13 cellular contexts compared by ENCODE assay signal in the genomic region with DNA sequence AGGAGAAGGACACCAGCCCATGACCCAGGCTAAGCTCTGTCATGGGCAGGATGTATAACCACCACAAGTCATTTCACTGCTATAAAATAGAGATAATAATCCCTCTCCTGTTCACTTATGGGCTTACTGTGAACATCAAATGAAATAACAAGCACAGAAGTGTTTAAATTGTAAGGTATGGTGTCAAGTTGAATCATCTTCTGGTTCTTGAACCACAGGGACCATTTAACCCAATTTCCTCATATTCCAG. TPM values are rescaled to one million over a fixed set of nuclear protein-coding genes. Genes with fewer than 3 reads are reported as not detected.
DNase-seq lines count a peak whose midpoint lies in the region; ATAC-seq, FAIRE-seq and TF ChIP-seq lines count a peak whose summit lies in the region.
"Had no signal": no experiment of that assay in that cellular context is flagged by ENCODE, and none has a peak within 500 bp of the region (broad histone marks: within the 10 kb centered on the region; RNA-seq: fewer than 3 reads in every experiment).

No MANE protein-coding gene starts in this region.

- CTCF ChIA-PET in A549 (lab: Yijun Ruan, JAX): interaction anchor here (0.6 to 2.6 kb wide), 4 partner anchors 10 to 658 kb away, joined by 3 to 7 read pairs (median 4); no protein-coding TSS in a partner anchor
- CTCF ChIA-PET in CD8-positive, alpha-beta T cell (lab: Charles Lee): interaction anchor here (1.4 kb wide), 1 partner anchor 44 kb away, joined by 4 read pairs; a partner anchor contains a TSS

- H3K4me3 Mint-ChIP-seq in CD8-positive, alpha-beta T cell: no peak overlapping the region
- no peak overlapping the region for H3K4me3 Mint-ChIP-seq in T-helper 2 cell treated with Interferon-gamma antibody and Interleukin-4, amounts not matched to agents 5 μg/mL and 100 μg/mL, for 36 hours
- peak overlapping the region; percentile 36 to 57 (median 52) for H3K4me3 Mint-ChIP-seq in immature natural killer cell
- H3K4me3 Mint-ChIP-seq: activated naive CD4-positive, alpha-beta T cell treated with anti-CD3 and anti-CD28 coated beads, Interleukin-2, amount 50 U/mL, for 24 hours had no signal

- H3K9me3 ChIP-seq in A549: no peaks in the 10 kb centered on the region
- H3K9me3 ChIP-seq in CD8-positive, alpha-beta T cell (ENCODE audit: low read length): no peaks in the 10 kb centered on the region
- H3K9me3 ChIP-seq: gastrocnemius medialis, thoracic aorta had no signal

- H3K4me3 ChIP-seq in A549: no peak overlapping the region
- H3K4me3 ChIP-seq in CD8-positive, alpha-beta T cell (ENCODE audit: low read depth, low read length): no peak overlapping the region
- H3K4me3 ChIP-seq: gastrocnemius medialis, neural progenitor cell had no signal

- no peaks in the 10 kb centered on the region for H3K36me3 ChIP-seq in CD8-positive, alpha-beta T cell (ENCODE audit: insufficient read depth, low read length)
- H3K36me3 ChIP-seq: gastrocnemius medialis, neural progenitor cell, thoracic aorta had no signal

- H3K9me3 Mint-ChIP-seq in CD8-positive, alpha-beta T cell: no peaks in the 10 kb centered on the region
- no peaks in the 10 kb centered on the region for H3K9me3 Mint-ChIP-seq in T-helper 2 cell treated with Interferon-gamma antibody and Interleukin-4, amounts not matched to agents 5 μg/mL and 100 μg/mL, for 36 hours
- peaks cover 0 to 3% (median 0%) of the 10 kb centered on the region in 6 donors for H3K9me3 Mint-ChIP-seq in immature natural killer cell
- H3K9me3 Mint-ChIP-seq: activated naive CD4-positive, alpha-beta T cell treated with anti-CD3 and anti-CD28 coated beads, Interleukin-2, amount 50 U/mL, for 24 hours; neural progenitor cell had no signal

- H3K27me3 Mint-ChIP-seq in CD8-positive, alpha-beta T cell (ENCODE audit: low read depth): peaks cover 2% of the 10 kb centered on the region
- peaks cover 63% of the 10 kb centered on the region for H3K27me3 Mint-ChIP-seq in T-helper 2 cell treated with Interferon-gamma antibody and Interleukin-4, amounts not matched to agents 5 μg/mL and 100 μg/mL, for 36 hours (ENCODE audit: low read depth)
- H3K27me3 Mint-ChIP-seq in immature natural killer cell (ENCODE audit: low read depth in 3 of 3): peaks cover 13 to 43% (median 28%) of the 10 kb centered on the region in 3 donors
- H3K27me3 Mint-ChIP-seq: activated naive CD4-positive, alpha-beta T cell treated with anti-CD3 and anti-CD28 coated beads, Interleukin-2, amount 50 U/mL, for 24 hours had no signal

- no peak for FAIRE-seq in A549 (lab: Jason Lieb, UNC)

- TF ChIP-seq POLR2A in A549 (IDR thresholded peaks at IDR 0.05; ENCODE audit: low read length): no peak

- intact Hi-C loops in CD8-positive, alpha-beta T cell (cut with DNase I, micrococcal nuclease): no loop called here
- intact Hi-C loops in left colon (cut with DNase I, micrococcal nuclease): no loop called here

- H3K27ac ChIP-seq in A549: 0 out of 6 replicates have a peak overlapping the region, but pooled peaks of 1 of the 2 experiments have one; percentile 63
- no peak overlapping the region for H3K27ac ChIP-seq in CD8-positive, alpha-beta T cell (ENCODE audit: low read depth, low read length)
- H3K27ac ChIP-seq: gastrocnemius medialis, neural progenitor cell, thoracic aorta had no signal

- H3K27me3 ChIP-seq in CD8-positive, alpha-beta T cell (ENCODE audit: insufficient read depth, low read length): no peaks in the 10 kb centered on the region
- H3K27me3 ChIP-seq: gastrocnemius medialis, neural progenitor cell had no signal

- peak overlapping the region; percentile 9; the same call in 2 of the 3 replicates for H3K4me2 ChIP-seq in A549
- H3K4me2 ChIP-seq: neural progenitor cell had no signal

- ATAC-seq in A549: peak in 1 of 2 experiments; percentile 14; a peak in 2 of 6 replicates
- ATAC-seq in CD8-positive, alpha-beta T cell: peak; percentile 23
- ATAC-seq in GM21529 (IDR thresholded peaks at IDR 0.05; ENCODE audit: unreplicated experiment): no peak
- ATAC-seq in left colon: no peak

- H3K36me3 Mint-ChIP-seq in CD8-positive, alpha-beta T cell: no peaks in the 10 kb centered on the region
- no peaks in the 10 kb centered on the region for H3K36me3 Mint-ChIP-seq in T-helper 2 cell treated with Interferon-gamma antibody and Interleukin-4, amounts not matched to agents 5 μg/mL and 100 μg/mL, for 36 hours (ENCODE audit: low read depth)
- peaks cover 0 to 5% (median 3%) of the 10 kb centered on the region in 3 donors for H3K36me3 Mint-ChIP-seq in immature natural killer cell
- H3K36me3 Mint-ChIP-seq: activated naive CD4-positive, alpha-beta T cell treated with anti-CD3 and anti-CD28 coated beads, Interleukin-2, amount 50 U/mL, for 24 hours; neural progenitor cell had no signal

- no peak for TF ChIP-seq EP300 in A549 (IDR thresholded peaks at IDR 0.05)

- POLR2A ChIA-PET in A549 (lab: Yijun Ruan, JAX): no interaction called here
- POLR2A ChIA-PET in CD8-positive, alpha-beta T cell (lab: Charles Lee): interaction anchor here (1.7 kb wide), 1 partner anchor 9 kb away, joined by 3 read pairs; no protein-coding TSS in a partner anchor

- H3K4me1 ChIP-seq in A549: peaks cover 30% of the 10 kb centered on the region
- peaks cover 21% of the 10 kb centered on the region for H3K4me1 ChIP-seq in CD8-positive, alpha-beta T cell (ENCODE audit: insufficient read depth, low read length)

- no peak for TF ChIP-seq RAD21 in A549 (conservative IDR thresholded peaks at IDR 0.05 in 1 of 2, IDR thresholded peaks at IDR 0.05 in 1 of 2)

- DNase-seq in A549 (ENCODE audit: low read depth in 1 of 2, low spot score in 1 of 2): no peak
- DNase-seq in CD8-positive, alpha-beta T cell: no peak
- DNase-seq in T-helper 2 cell treated with Interferon-gamma antibody and Interleukin-4, amounts not matched to agents 5 μg/mL and 100 μg/mL, for 36 hours (ENCODE audit: low spot score): peak; percentile 23
- peak in 2 of 3 donors; percentile 23 to 33 for DNase-seq in immature natural killer cell
- DNase-seq in left colon: no peak
- DNase-seq in stimulated activated CD4-positive, alpha-beta T cell treated with anti-CD3 and anti-CD28 coated beads, Interleukin-12 subunit alpha, Interleukin-12 subunit beta, amount 100 ng/mL, for 4 hours: no peak
- DNase-seq in SKM-1 (lab: John Stamatoyannopoulos, UW; ENCODE audit: unreplicated experiment): no peak
- DNase-seq: gastrocnemius medialis, MM.1S had no signal

- H3K27ac Mint-ChIP-seq in CD8-positive, alpha-beta T cell: no peak overlapping the region
- no peak overlapping the region for H3K27ac Mint-ChIP-seq in T-helper 2 cell treated with Interferon-gamma antibody and Interleukin-4, amounts not matched to agents 5 μg/mL and 100 μg/mL, for 36 hours
- H3K27ac Mint-ChIP-seq in immature natural killer cell: peak overlapping the region in 1 of 6 donors; percentile 27
- H3K27ac Mint-ChIP-seq: activated naive CD4-positive, alpha-beta T cell treated with anti-CD3 and anti-CD28 coated beads, Interleukin-2, amount 50 U/mL, for 24 hours had no signal

- H3K4me1 Mint-ChIP-seq in CD8-positive, alpha-beta T cell (ENCODE audit: low read depth): peaks cover 28% of the 10 kb centered on the region
- H3K4me1 Mint-ChIP-seq in T-helper 2 cell treated with Interferon-gamma antibody and Interleukin-4, amounts not matched to agents 5 μg/mL and 100 μg/mL, for 36 hours (ENCODE audit: low read depth): peaks cover 30% of the 10 kb centered on the region
- peaks cover 25 to 27% of the 10 kb centered on the region in 2 donors for H3K4me1 Mint-ChIP-seq in immature natural killer cell

- no peak for TF ChIP-seq CTCF in A549 (IDR thresholded peaks at IDR 0.05)
- no peak for TF ChIP-seq CTCF in CD8-positive, alpha-beta T cell (IDR thresholded peaks at IDR 0.05)

TF ChIP-seq in A549, 52 proteins besides CTCF, POLR2A, EP300 and RAD21 (continues in another document):
- TF ChIP-seq CHD4 (IDR thresholded peaks at IDR 0.05; ENCODE audit: borderline replicate concordance) (no peak), HDAC2 (IDR thresholded peaks at IDR 0.05) (no peak), TP53 (CRISPR knock-in tag; IDR thresholded peaks at IDR 0.05) (no peak), JUN (IDR thresholded peaks at IDR 0.05) (no peak), PHF8 (IDR thresholded peaks at IDR 0.05; ENCODE audit: borderline replicate concordance, low read depth) (no peak), EHMT2 (IDR thresholded peaks at IDR 0.05; ENCODE audit: low read depth) (no peak), HOXA7 (CRISPR knock-in tag; IDR thresholded peaks at IDR 0.05) (no peak), ESRRA (IDR thresholded peaks at IDR 0.05; ENCODE audit: borderline replicate concordance, low read length) (no peak), FOSL2 (IDR thresholded peaks at IDR 0.05) (no peak), FOSL2 (CRISPR knock-in tag; IDR thresholded peaks at IDR 0.05) (no peak), POLR2AphosphoS2 (conservative IDR thresholded peaks at IDR 0.05; ENCODE audit: low read length) (no peak)
- TF ChIP-seq, protein P1, sequence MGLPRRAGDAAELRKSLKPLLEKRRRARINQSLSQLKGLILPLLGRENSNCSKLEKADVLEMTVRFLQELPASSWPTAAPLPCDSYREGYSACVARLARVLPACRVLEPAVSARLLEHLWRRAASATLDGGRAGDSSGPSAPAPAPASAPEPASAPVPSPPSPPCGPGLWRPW (IDR thresholded peaks at IDR 0.05): no peak

RNA-seq across cellular contexts. Expression of a gene that starts 44.3 kb away (rescaled TPM):
- 4.6 and 6.6 TPM in 2 replicates for polyA plus RNA-seq in A549 (2011; rRNA removed)
- polyA plus RNA-seq in A549 (2012; cell fraction: cytosol; rRNA removed): 6.7 and 9.5 TPM in 2 replicates
- polyA plus RNA-seq in A549 (2012; cell fraction: nucleus; rRNA removed): 17.4 and 28.4 TPM in 2 replicates
- polyA plus RNA-seq in A549 (2017; fragmentation: RNase III; extraction: RNeasy Plus Mini Kit Qiagen cat#74134 plus additional on column Dnase treatment): 5.3 to 5.7 TPM (median 5.5 TPM) in 3 replicates
- 11.0 and 13.6 TPM in 2 replicates for polyA minus RNA-seq in A549 (2011; rRNA and poly(A)+ RNA removed)
- total RNA-seq in CD8-positive, alpha-beta T cell: 100 to 1,000 TPM; 198 to 201 TPM
- polyA plus RNA-seq in immature natural killer cell: 10 to 100 TPM in 1 of 3 donors, 1 to 10 TPM in 1, under 1 TPM in 1; 0.06 to 18.6 (median 3.9) TPM
- 10 to 100 TPM; 51.2 to 79.7 TPM for total RNA-seq in left colon

Comparison
In these comparisons a context has a peak if more than half of its experiments do, and no peak if none do; other contexts are left out.
1. DNase-seq: peak in T-helper 2 cell treated with Interferon-gamma antibody and Interleukin-4, amounts not matched to agents 5 μg/mL and 100 μg/mL, for 36 hours (single experiment) and immature natural killer cell (2 of 3); none in A549 (0 of 2), CD8-positive, alpha-beta T cell (0 of 7), left colon (0 of 2), stimulated activated CD4-positive, alpha-beta T cell treated with anti-CD3 and anti-CD28 coated beads, Interleukin-12 subunit alpha, Interleukin-12 subunit beta, amount 100 ng/mL, for 4 hours (single experiment) and SKM-1 (single experiment).
2. H3K4me3 Mint-ChIP-seq: peak in immature natural killer cell (5 of 5); none in CD8-positive, alpha-beta T cell (single experiment) and T-helper 2 cell treated with Interferon-gamma antibody and Interleukin-4, amounts not matched to agents 5 μg/mL and 100 μg/mL, for 36 hours (single experiment).